In genomic region chr12:10340946-10341345, GRCh38 we compare ENCODE assay signal across 3 cellular contexts. TPM values are rescaled to one million over a fixed set of nuclear protein-coding genes. Genes with fewer than 3 reads are reported as not detected.
"Had no signal": no experiment of that assay in that cellular context is flagged by ENCODE, and none has a peak within 500 bp of the region (broad histone marks: within the 10 kb centered on the region; RNA-seq: fewer than 3 reads in every experiment).

No MANE protein-coding gene starts in this region.

RNA-seq across cellular contexts. Expression of gene KLRD1, which starts 33.3 kb away (rescaled TPM):
- total RNA-seq: LHCN-M2, PC-3 had no signal

RNA-seq across cellular contexts. Expression of gene KLRK1, which starts 48.9 kb away (rescaled TPM):
- total RNA-seq: PC-3, SJCRH30 had no signal
